ENCODE assay signal across 19 cellular contexts in genomic region chr5:4541334-4541733, GRCh38.
"Had no signal": no experiment of that assay in that cellular context is flagged by ENCODE, and none has a peak within 500 bp of the region (broad histone marks: within the 10 kb centered on the region; RNA-seq: fewer than 3 reads in every experiment).

No MANE protein-coding gene starts in this region.

- H3K36me3 ChIP-seq: SJCRH30 had no signal

- ATAC-seq: Panc1, Right ventricle myocardium inferior had no signal

- H3K4me3 ChIP-seq: SJCRH30 had no signal

- H3K27ac ChIP-seq: RWPE1, SJCRH30 had no signal

- H3K9me3 ChIP-seq: SJCRH30 had no signal

- DNase-seq: Karpas-422, KBM-7, MM.1S, NCI-H1092 treated with DMSO at 0.1 percent for 48 hours, NCI-H1436, NCI-H187, NCI-H2029, NCI-H2081 treated with DMSO at 0.1 percent for 48 hours, NCI-H226, NCI-H446, NCI-H510A, NCI-H524 treated with DMSO at 0.1 percent for 48 hours, NCI-H69, NCI-H774, SHP77 treated with DMSO at 0.1 percent for 48 hours, SJCRH30 had no signal

- H3K4me1 ChIP-seq: SJCRH30 had no signal

- H3K27me3 ChIP-seq: SJCRH30 had no signal
